Comparison of ENCODE assay signal across 9 cellular contexts in the genomic region with DNA sequence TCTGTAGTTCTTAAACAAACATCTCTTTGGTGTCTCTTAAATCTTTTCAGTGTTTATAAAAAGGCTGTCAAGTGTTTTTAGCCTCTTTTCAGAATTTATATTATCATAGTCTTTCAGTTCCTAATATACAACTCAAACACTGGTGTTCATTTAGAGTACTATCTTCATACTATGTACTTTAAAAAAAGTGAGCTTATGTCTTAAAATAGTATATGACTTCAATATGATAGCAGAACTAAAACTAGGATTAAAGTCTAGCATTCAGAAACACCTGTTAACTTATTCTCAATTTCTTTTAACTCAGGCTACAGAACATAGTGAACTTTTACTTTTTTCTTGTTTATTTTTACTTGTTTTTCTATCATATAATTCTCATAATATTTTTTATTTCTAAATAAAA. TPM values are rescaled to one million over a fixed set of nuclear protein-coding genes. Genes with fewer than 3 reads are reported as not detected.
DNase-seq lines count a peak whose midpoint lies in the region; ATAC-seq lines count a peak whose summit lies in the region.
"Had no signal": no experiment of that assay in that cellular context is flagged by ENCODE, and none has a peak within 500 bp of the region (broad histone marks: within the 10 kb centered on the region; RNA-seq: fewer than 3 reads in every experiment).

No MANE protein-coding gene starts in this region.

- H3K9me3 Mint-ChIP-seq in stimulated activated naive CD8-positive, alpha-beta T cell treated with anti-CD3 and anti-CD28 coated beads, Interleukin-15, Interleukin-2, amounts not matched to agents 100 ng/mL and 50 ng/mL, for 24 hours = no peaks in the 10 kb centered on the region
- H3K9me3 Mint-ChIP-seq in activated CD4-positive, alpha-beta T cell treated with anti-CD3 and anti-CD28 coated beads, Interleukin-2, amount 10 ng/mL, durations not matched to agents 24 days and 14 days = no peaks in the 10 kb centered on the region

- H3K27me3 Mint-ChIP-seq in stimulated activated naive CD8-positive, alpha-beta T cell treated with anti-CD3 and anti-CD28 coated beads, Interleukin-15, Interleukin-2, amounts not matched to agents 100 ng/mL and 50 ng/mL, for 24 hours = no peaks in the 10 kb centered on the region
- H3K27me3 Mint-ChIP-seq in activated CD4-positive, alpha-beta T cell treated with anti-CD3 and anti-CD28 coated beads, Interleukin-2, amount 10 ng/mL, durations not matched to agents 24 days and 14 days = no peaks in the 10 kb centered on the region

- H3K36me3 Mint-ChIP-seq in stimulated activated naive CD8-positive, alpha-beta T cell treated with anti-CD3 and anti-CD28 coated beads, Interleukin-15, Interleukin-2, amounts not matched to agents 100 ng/mL and 50 ng/mL, for 24 hours (ENCODE audit: low read depth) = no peaks in the 10 kb centered on the region
- H3K36me3 Mint-ChIP-seq in activated CD4-positive, alpha-beta T cell treated with anti-CD3 and anti-CD28 coated beads, Interleukin-2, amount 10 ng/mL, durations not matched to agents 24 days and 14 days (ENCODE audit: low read depth) = no peaks in the 10 kb centered on the region

- intact Hi-C loops in activated CD4-positive, alpha-beta T cell treated with anti-CD3 and anti-CD28 coated beads, Interleukin-2, amount 10 ng/mL, durations not matched to agents 24 days and 14 days (cut with micrococcal nuclease) = no loop called here

- H3K27ac Mint-ChIP-seq in stimulated activated naive CD8-positive, alpha-beta T cell treated with anti-CD3 and anti-CD28 coated beads, Interleukin-15, Interleukin-2, amounts not matched to agents 100 ng/mL and 50 ng/mL, for 24 hours = peak overlapping the region; percentile 36
- no peak overlapping the region for H3K27ac Mint-ChIP-seq in activated CD4-positive, alpha-beta T cell treated with anti-CD3 and anti-CD28 coated beads, Interleukin-2, amount 10 ng/mL, durations not matched to agents 24 days and 14 days

- DNase-seq in stimulated activated naive CD8-positive, alpha-beta T cell treated with anti-CD3 and anti-CD28 coated beads, Interleukin-15, Interleukin-2, amounts not matched to agents 100 U/mL and 50 U/mL, for 24 hours = no peak
- DNase-seq in cortex of kidney (lab: John Stamatoyannopoulos, UW) (no peak), retina (no peak)
- DNase-seq in activated CD4-positive, alpha-beta T cell treated with anti-CD3 and anti-CD28 coated beads, Interleukin-2, amount 10 ng/mL, durations not matched to agents 24 days and 14 days = no peak
- DNase-seq in effector CD8-positive, alpha-beta T cell (lab: John Stamatoyannopoulos, UW) = no peak
- DNase-seq: 8988T had no signal

- H3K4me1 Mint-ChIP-seq in stimulated activated naive CD8-positive, alpha-beta T cell treated with anti-CD3 and anti-CD28 coated beads, Interleukin-15, Interleukin-2, amounts not matched to agents 100 ng/mL and 50 ng/mL, for 24 hours (ENCODE audit: low read depth) = peaks cover 4% of the 10 kb centered on the region
- no peaks in the 10 kb centered on the region for H3K4me1 Mint-ChIP-seq in activated CD4-positive, alpha-beta T cell treated with anti-CD3 and anti-CD28 coated beads, Interleukin-2, amount 10 ng/mL, durations not matched to agents 24 days and 14 days

- no peak for ATAC-seq in stimulated activated naive CD8-positive, alpha-beta T cell treated with anti-CD3 and anti-CD28 coated beads, Interleukin-15, Interleukin-2, amounts not matched to agents 100 U/mL and 50 U/mL, for 24 hours
- peak; percentile 98 for ATAC-seq in HG02642 (IDR thresholded peaks at IDR 0.05; ENCODE audit: poor library complexity, unreplicated experiment)
- ATAC-seq in HG03439 (IDR thresholded peaks at IDR 0.05; ENCODE audit: unreplicated experiment) = peak; percentile 98

- H3K4me3 Mint-ChIP-seq in stimulated activated naive CD8-positive, alpha-beta T cell treated with anti-CD3 and anti-CD28 coated beads, Interleukin-15, Interleukin-2, amounts not matched to agents 100 ng/mL and 50 ng/mL, for 24 hours = peak overlapping the region; percentile 18
- H3K4me3 Mint-ChIP-seq in activated CD4-positive, alpha-beta T cell treated with anti-CD3 and anti-CD28 coated beads, Interleukin-2, amount 10 ng/mL, durations not matched to agents 24 days and 14 days = no peak overlapping the region

RNA-seq across cellular contexts. Expression of a gene that starts 14.7 kb away (rescaled TPM):
- total RNA-seq in activated CD4-positive, alpha-beta T cell treated with anti-CD3 and anti-CD28 coated beads, Interleukin-2, amount 10 ng/mL, durations not matched to agents 24 days and 14 days = 1.7 and 1.9 TPM in 2 replicates
